ENCODE assay signal across 8 cellular contexts in genomic region chr22:38314140-38314991, GRCh38. TPM values are rescaled to one million over a fixed set of nuclear protein-coding genes. Genes with fewer than 3 reads are reported as not detected.
DNase-seq lines count a peak whose midpoint lies in the region; ATAC-seq, FAIRE-seq and TF ChIP-seq lines count a peak whose summit lies in the region.

No MANE protein-coding gene starts in this region.

- peak overlapping the region; percentile 96 for H3K27ac Mint-ChIP-seq in CD8-positive, alpha-beta T cell
- H3K27ac Mint-ChIP-seq in endothelial cell (ENCODE audit: unreplicated experiment) = peak overlapping the region; percentile 18

- peak overlapping the region; percentile 99 for H3K4me2 ChIP-seq in PC-3 (ENCODE audit: low read length)

- peaks cover 59% of the 10 kb centered on the region for H3K4me1 Mint-ChIP-seq in CD8-positive, alpha-beta T cell (ENCODE audit: low read depth)
- peaks cover 33% of the 10 kb centered on the region for H3K4me1 Mint-ChIP-seq in endothelial cell (ENCODE audit: unreplicated experiment)

- no peak for FAIRE-seq in pancreas (lab: Jason Lieb, UNC)

- no peak overlapping the region for H2AFZ ChIP-seq in PC-3 (ENCODE audit: low read length)

- no peaks in the 10 kb centered on the region for H3K27me3 ChIP-seq in CD8-positive, alpha-beta T cell (ENCODE audit: insufficient read depth, low read length)
- H3K27me3 ChIP-seq in PC-3 (ENCODE audit: low read length) (no peaks in the 10 kb centered on the region), pancreas (no peaks in the 10 kb centered on the region)

- H3K36me3 Mint-ChIP-seq in CD8-positive, alpha-beta T cell = peaks cover 18% of the 10 kb centered on the region
- H3K36me3 Mint-ChIP-seq in endothelial cell (ENCODE audit: low read depth, unreplicated experiment) = peaks cover 8% of the 10 kb centered on the region

- H3K4me3 ChIP-seq in CD8-positive, alpha-beta T cell (ENCODE audit: low read depth, low read length) = no peak overlapping the region
- H3K4me3 ChIP-seq in PC-3 (ENCODE audit: low read length) = peak overlapping the region; percentile 99
- H3K4me3 ChIP-seq in pancreas = peak overlapping the region in 2 of 4 donors; percentile 76 to 88

- no peaks in the 10 kb centered on the region for H3K36me3 ChIP-seq in CD8-positive, alpha-beta T cell (ENCODE audit: insufficient read depth, low read length)
- H3K36me3 ChIP-seq in PC-3 (ENCODE audit: low read depth, low read length) = peaks cover 32% of the 10 kb centered on the region
- H3K36me3 ChIP-seq in pancreas = no peaks in the 10 kb centered on the region

- POLR2A ChIA-PET in CD8-positive, alpha-beta T cell (lab: Charles Lee) = interaction anchor here (1.3 kb wide), 1 partner anchor 47 kb away, joined by 5 read pairs; no protein-coding TSS in a partner anchor
- POLR2A ChIA-PET in PC-3 (lab: Charles Lee; ENCODE audit: unreplicated experiment) = no interaction called here

- peaks cover 36% of the 10 kb centered on the region for H4K20me1 ChIP-seq in PC-3 (ENCODE audit: low read length)

- H3K27ac ChIP-seq in CD8-positive, alpha-beta T cell (ENCODE audit: low read depth, low read length) = peak overlapping the region; percentile 78
- H3K27ac ChIP-seq in PC-3 (ENCODE audit: low read length) (peak overlapping the region; percentile 98), pancreas (peak overlapping the region; percentile 86 to 94 (median 90))

- BruUV-seq in PC-3 (replicated peaks; lab: Mats Ljungman, UMichigan) = no TSS peak

- peaks cover 83% of the 10 kb centered on the region for H3K79me2 ChIP-seq in PC-3 (ENCODE audit: low read length)

- H3K4me3 Mint-ChIP-seq in CD8-positive, alpha-beta T cell = peak overlapping the region; percentile 88
- H3K4me3 Mint-ChIP-seq in endothelial cell (ENCODE audit: unreplicated experiment) = peak overlapping the region; percentile 31

- WGBS in pancreas, 2 donors = 63 to 66% methylated on average over 19 of the region's 19 CpGs

- H3K4me1 ChIP-seq in CD8-positive, alpha-beta T cell (ENCODE audit: insufficient read depth, low read length) = peaks cover 43% of the 10 kb centered on the region
- peaks cover 63% of the 10 kb centered on the region for H3K4me1 ChIP-seq in PC-3 (ENCODE audit: insufficient read depth, low read length)
- H3K4me1 ChIP-seq in pancreas = peaks cover 0 to 14% (median 12%) of the 10 kb centered on the region in 3 donors

- no peaks in the 10 kb centered on the region for H3K9me3 ChIP-seq in CD8-positive, alpha-beta T cell (ENCODE audit: low read length)
- H3K9me3 ChIP-seq in PC-3 (ENCODE audit: low read length) (no peaks in the 10 kb centered on the region), pancreas (no peaks in the 10 kb centered on the region)

- CTCF ChIA-PET in CD8-positive, alpha-beta T cell (lab: Charles Lee) = no interaction called here
- CTCF ChIA-PET in PC-3 (lab: Charles Lee) = no interaction called here

- DNase-seq in CD8-positive, alpha-beta T cell = peak in 1 of 7 experiments; percentile 53
- DNase-seq in PC-3 = no peak
- DNase-seq in endothelial cell (ENCODE audit: low spot score) = no peak
- no peak for DNase-seq in pancreas
- no peak for DNase-seq in NCI-H146 (lab: John Stamatoyannopoulos, UW)
- no peak for DNase-seq in NCI-H2196 treated with DMSO at 0.1 percent for 48 hours (lab: John Stamatoyannopoulos, UW; ENCODE audit: unreplicated experiment)
- no peak for DNase-seq in HuH-7 (ENCODE audit: low spot score)

- H3K27me3 Mint-ChIP-seq in CD8-positive, alpha-beta T cell (ENCODE audit: low read depth) = no peaks in the 10 kb centered on the region
- H3K27me3 Mint-ChIP-seq in endothelial cell (ENCODE audit: unreplicated experiment) = peaks cover 24% of the 10 kb centered on the region

- no peaks in the 10 kb centered on the region for H3K9me3 Mint-ChIP-seq in CD8-positive, alpha-beta T cell
- H3K9me3 Mint-ChIP-seq in endothelial cell (ENCODE audit: unreplicated experiment) = no peaks in the 10 kb centered on the region

- TF ChIP-seq CTCF in CD8-positive, alpha-beta T cell (IDR thresholded peaks at IDR 0.05) = no peak
- TF ChIP-seq CTCF in PC-3 (conservative IDR thresholded peaks at IDR 0.05; ENCODE audit: low read depth, low read length) (no peak), endothelial cell (IDR thresholded peaks at IDR 0.05; ENCODE audit: unreplicated experiment) (no peak), pancreas (IDR thresholded peaks at IDR 0.05) (no peak)

- intact Hi-C loops in CD8-positive, alpha-beta T cell (cut with DNase I, micrococcal nuclease) = no loop called here
- intact Hi-C loops in PC-3 (cut with micrococcal nuclease) = no loop called here
- intact Hi-C loops in pancreas (cut with DNase I) = no loop called here

- peak overlapping the region; percentile 100 for H3K9ac ChIP-seq in PC-3 (ENCODE audit: low read length)

- H3K9me2 ChIP-seq in PC-3 (replicated peaks; ENCODE audit: low read length) = no peaks in the 10 kb centered on the region

- H3F3A ChIP-seq in PC-3 (ENCODE audit: low read length, unreplicated experiment) = no peaks in the 10 kb centered on the region

- ATAC-seq in CD8-positive, alpha-beta T cell = no peak
- ATAC-seq in PC-3 (no peak), pancreas (no peak), GM21576 (IDR thresholded peaks at IDR 0.05; ENCODE audit: unreplicated experiment) (no peak)

RNA-seq across cellular contexts. Expression of gene CSNK1E, which starts 2.9 kb away (rescaled TPM):
- 100 to 1,000 TPM; 172 to 178 TPM for total RNA-seq in CD8-positive, alpha-beta T cell
- 147 and 179 TPM in 2 replicates for total RNA-seq in PC-3 (2014; rRNA removed)
- total RNA-seq in endothelial cell (ENCODE audit: unreplicated experiment) = 144 TPM
- total RNA-seq in pancreas = 10 to 100 TPM; 52.7 to 94.2 (median 57.7) TPM
- polyA plus RNA-seq in pancreas = 100 to 1,000 TPM in 1 of 2 donors, 10 to 100 TPM in 1; 87.2 to 115 TPM

RNA-seq across cellular contexts. Expression of gene TMEM184B, which starts 41.6 kb away (rescaled TPM):
- 10 to 100 TPM; 53.0 TPM for total RNA-seq in CD8-positive, alpha-beta T cell
- total RNA-seq in PC-3 (2014; rRNA removed) (37.5 and 43.8 TPM in 2 replicates), endothelial cell (ENCODE audit: unreplicated experiment) (59.8 TPM), pancreas (10 to 100 TPM; 11.6 to 30.5 (median 18.6) TPM)
- polyA plus RNA-seq in pancreas = 10 to 100 TPM; 17.0 to 24.4 TPM
